In the genomic region with DNA sequence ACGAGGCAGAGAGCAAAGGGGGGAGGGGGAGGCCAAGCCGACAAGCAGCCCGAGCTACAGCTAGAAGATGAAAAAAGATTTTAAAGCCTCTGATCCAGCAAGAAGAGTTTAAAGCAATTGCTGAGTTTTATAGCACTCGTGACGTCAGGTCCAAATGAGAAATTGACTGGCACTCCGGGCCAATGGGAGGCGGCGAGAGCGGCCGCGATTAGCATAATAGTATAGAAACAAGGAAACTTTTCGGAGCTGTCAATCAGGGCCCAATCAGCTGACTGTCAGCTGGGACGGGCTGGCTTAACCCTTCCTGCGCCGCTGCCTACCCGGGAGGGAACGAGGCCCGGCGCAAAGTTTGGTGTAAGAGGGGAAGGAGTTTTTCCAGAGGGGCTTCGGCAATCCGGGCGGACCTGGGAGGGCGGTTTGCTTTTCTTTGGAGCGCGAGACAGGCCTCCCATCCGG, we compare ENCODE assay signal across 8 cellular contexts. TPM values are rescaled to one million over a fixed set of nuclear protein-coding genes. Genes with fewer than 3 reads are reported as not detected.
DNase-seq lines count a peak whose midpoint lies in the region; ATAC-seq and TF ChIP-seq lines count a peak whose summit lies in the region.

A gene (minus strand): TSS at position 102 of the 456 bp plus-strand sequence. CDS start 835 bp downstream, outside the sequence.

- H3K27me3 ChIP-seq in CD8-positive, alpha-beta memory T cell (ENCODE audit: insufficient read depth, low read length, poor library complexity, severe bottlenecking) = no peaks in the 10 kb centered on the region

- peaks cover 0 to 4% of the 10 kb centered on the region in 2 donors for H3K27me3 Mint-ChIP-seq in CD8-positive, alpha-beta memory T cell

- no peaks in the 10 kb centered on the region for H3K36me3 ChIP-seq in CD8-positive, alpha-beta memory T cell (ENCODE audit: insufficient read depth, low read length)
- no peaks in the 10 kb centered on the region for H3K36me3 ChIP-seq in OCI-LY7 (ENCODE audit: insufficient read depth, low read length)

- CTCF ChIA-PET in CD8-positive, alpha-beta memory T cell (lab: Charles Lee) = interaction anchor here (0.9 to 3.1 kb wide), 17 partner anchors 185 to 894 kb away, joined by 3 to 18 read pairs (median 5); no protein-coding TSS in a partner anchor
- CTCF ChIA-PET in OCI-LY7 (lab: Charles Lee; ENCODE audit: unreplicated experiment) = no interaction called here

- no peaks in the 10 kb centered on the region for H3K79me2 ChIP-seq in OCI-LY7 (ENCODE audit: insufficient read depth, low read depth, low read length)

- peak within 1 kb of the TSS; percentile 92 to 96 (median 94) for H3K27ac Mint-ChIP-seq in CD8-positive, alpha-beta memory T cell

- no peaks in the 10 kb centered on the region for H4K20me1 ChIP-seq in OCI-LY7 (ENCODE audit: insufficient read depth, low read length)

- peak; percentile 55 to 93 (median 89) for DNase-seq in CD8-positive, alpha-beta memory T cell
- peak; percentile 16 for DNase-seq in OCI-LY7 (ENCODE audit: low spot score)
- peak; percentile 86 to 87 for DNase-seq in activated T-cell treated with anti-CD3 and anti-CD28 coated beads, Interleukin-2, amount 50 U/mL, for 48 hours
- peak; percentile 88 for DNase-seq in epithelial cell of proximal tubule (ENCODE audit: low read depth)
- peak; percentile 89 for DNase-seq in midbrain (lab: John Stamatoyannopoulos, UW)
- peak; percentile 70 for DNase-seq in stimulated activated CD8-positive, alpha-beta memory T cell treated with anti-CD3 and anti-CD28 coated beads, Interleukin-12 subunit alpha, Interleukin-12 subunit beta, amount 100 ng/mL, for 4 hours (ENCODE audit: low read depth)

- BruUV-seq in OCI-LY7 (replicated peaks; lab: Mats Ljungman, UMichigan) = no TSS peak

- peak within 1 kb of the TSS; percentile 92 to 99 (median 94) for H3K4me3 Mint-ChIP-seq in CD8-positive, alpha-beta memory T cell

- intact Hi-C loops in OCI-LY7 (cut with micrococcal nuclease; ENCODE audit: unreplicated experiment) = loop anchor here (10.0 kb wide), 1 partner anchor 1476 kb away; no protein-coding TSS in a partner anchor

- H3K4me1 Mint-ChIP-seq in CD8-positive, alpha-beta memory T cell = peaks cover 25 to 47% (median 44%) of the 10 kb centered on the region in 3 donors

- peak within 1 kb of the TSS; percentile 62 for H3K4me2 ChIP-seq in OCI-LY7 (ENCODE audit: low read length)

- ATAC-seq in HG03432 (IDR thresholded peaks at IDR 0.05; ENCODE audit: unreplicated experiment) (peak; percentile 37), HG02571 (IDR thresholded peaks at IDR 0.05; ENCODE audit: unreplicated experiment) (no peak)

- POLR2A ChIA-PET in CD8-positive, alpha-beta memory T cell (lab: Charles Lee) = interaction anchor here (0.6 to 1.6 kb wide), 8 partner anchors 219 to 1501 kb away, joined by 3 to 5 read pairs (median 4); a partner anchor contains a TSS
- POLR2A ChIA-PET in OCI-LY7 (lab: Charles Lee) = no interaction called here

- H3K9me3 ChIP-seq in CD8-positive, alpha-beta memory T cell (ENCODE audit: low read length) = no peaks in the 10 kb centered on the region
- no peaks in the 10 kb centered on the region for H3K9me3 ChIP-seq in OCI-LY7 (ENCODE audit: low read length)

- H3K9me3 Mint-ChIP-seq in CD8-positive, alpha-beta memory T cell = no peaks in the 10 kb centered on the region

- H3K27ac ChIP-seq in CD8-positive, alpha-beta memory T cell (ENCODE audit: low read depth, low read length) = peak within 1 kb of the TSS; percentile 68
- H3K27ac ChIP-seq in OCI-LY7 (ENCODE audit: low read depth, low read length, poor library complexity, severe bottlenecking) = no peak within 1 kb of the TSS

- H3K9me2 ChIP-seq in OCI-LY7 (ENCODE audit: insufficient read depth, low read length) = no peaks in the 10 kb centered on the region

- peaks cover 18% of the 10 kb centered on the region for H3K4me1 ChIP-seq in CD8-positive, alpha-beta memory T cell (ENCODE audit: insufficient read depth, low read length)
- H3K4me1 ChIP-seq in OCI-LY7 (ENCODE audit: insufficient read depth, low read length, poor library complexity, severe bottlenecking) = peaks cover 7% of the 10 kb centered on the region

- H2AFZ ChIP-seq in OCI-LY7 (ENCODE audit: low read length) = no peak within 1 kb of the TSS; the same call in 1 of the 2 replicates

- TF ChIP-seq CTCF in OCI-LY7 (conservative IDR thresholded peaks at IDR 0.05; ENCODE audit: low read length) (no peak), epithelial cell of proximal tubule (conservative IDR thresholded peaks at IDR 0.05; ENCODE audit: low read depth, low read length) (no peak)

- peaks cover 3 to 20% (median 4%) of the 10 kb centered on the region in 3 donors for H3K36me3 Mint-ChIP-seq in CD8-positive, alpha-beta memory T cell

- H3K4me3 ChIP-seq in CD8-positive, alpha-beta memory T cell (ENCODE audit: low read length) = peak within 1 kb of the TSS; percentile 75
- peak within 1 kb of the TSS; percentile 44 for H3K4me3 ChIP-seq in OCI-LY7 (ENCODE audit: low read depth, low read length, poor library complexity, severe bottlenecking)
- H3K4me3 ChIP-seq in epithelial cell of proximal tubule (ENCODE audit: low read depth, low read length) = peak within 1 kb of the TSS; percentile 82

RNA-seq across cellular contexts. Expression of the gene that starts here (rescaled TPM):
- 10 to 100 TPM; 36.7 to 37.6 TPM for total RNA-seq in CD8-positive, alpha-beta memory T cell
- polyA plus RNA-seq in CD8-positive, alpha-beta memory T cell = 2.2 TPM
- not detected in 2 replicates for total RNA-seq in OCI-LY7 (2014; rRNA removed; shearing (Covaris generic))
- total RNA-seq in OCI-LY7 (2022) (not detected in 2 replicates), epithelial cell of proximal tubule (0.58 and 7.3 TPM in 2 replicates)

Comparison
In these comparisons a context has a peak if more than half of its experiments do, and no peak if none do; other contexts are left out.
1. Peak in DNase-seq, H3K4me3 ChIP-seq and H3K4me2 ChIP-seq in OCI-LY7; RNA of the gene not detected or under 1 TPM.
2. DNase-seq: peak in every context shown above with its lines; median percentile 89 in CD8-positive, alpha-beta memory T cell; 89 in midbrain; 88 in epithelial cell of proximal tubule; 86 in activated T-cell treated with anti-CD3 and anti-CD28 coated beads, Interleukin-2, amount 50 U/mL, for 48 hours; 70 in stimulated activated CD8-positive, alpha-beta memory T cell treated with anti-CD3 and anti-CD28 coated beads, Interleukin-12 subunit alpha, Interleukin-12 subunit beta, amount 100 ng/mL, for 4 hours; 16 in OCI-LY7.